Comparison of ENCODE assay signal across 1 cellular context in genomic region chr2:70086278-70086837, GRCh38.
A peak's percentile ranks its signal among the peaks of the same experiment; 100 is the strongest.
TF ChIP-seq lines count a peak whose summit lies in the region.

No MANE protein-coding gene starts in this region.

TF ChIP-seq in HepG2, 621 proteins besides CTCF, POLR2A, EP300 and RAD21 (continued from another document and continues in another):
- no peak for TF ChIP-seq ZNF281 (CRISPR knock-in tag; IDR thresholded peaks at IDR 0.05; ENCODE audit: borderline replicate concordance)
- TF ChIP-seq FOXO1 (CRISPR knock-in tag; IDR thresholded peaks at IDR 0.05), result peak; percentile 42; the same call in 1 of the 2 replicates
- no peak for TF ChIP-seq RFX5 (IDR thresholded peaks at IDR 0.05; ENCODE audit: low read depth, low read length)
- no peak; the same call in 1 of the 2 replicates for TF ChIP-seq ZNF224 (CRISPR knock-in tag; IDR thresholded peaks at IDR 0.05)
- peak; percentile 73; the same call in 1 of the 2 replicates for TF ChIP-seq ZNF777 (CRISPR knock-in tag; IDR thresholded peaks at IDR 0.05)
- TF ChIP-seq RFX3 (CRISPR knock-in tag; IDR thresholded peaks at IDR 0.05), result peak; percentile 35; the same call in 1 of the 2 replicates
- TF ChIP-seq ZBTB33 (CRISPR knock-in tag; IDR thresholded peaks at IDR 0.05), result 0 out of 2 replicates have a peak, but pooled peaks have one; percentile 6
- no peak for TF ChIP-seq NONO (IDR thresholded peaks at IDR 0.05)
- peak; percentile 90 for TF ChIP-seq NONO (CRISPR knock-in tag; conservative IDR thresholded peaks at IDR 0.05)
- peak; percentile 44; the same call in 1 of the 2 replicates for TF ChIP-seq POLR2AphosphoS5 (IDR thresholded peaks at IDR 0.05; ENCODE audit: low read depth, low read length)
- no peak for TF ChIP-seq MATR3 (CRISPR knock-in tag; IDR thresholded peaks at IDR 0.05)
- peak; percentile 69; the same call in 1 of the 2 replicates for TF ChIP-seq SALL1 (CRISPR knock-in tag; IDR thresholded peaks at IDR 0.05)
- peak; percentile 82; the same call in 1 of the 2 replicates for TF ChIP-seq ZNF740 (CRISPR knock-in tag; IDR thresholded peaks at IDR 0.05)
- TF ChIP-seq ZNF138 (CRISPR knock-in tag; IDR thresholded peaks at IDR 0.05; ENCODE audit: low read depth), result peak; percentile 82; the same call in 1 of the 2 replicates
- 0 out of 2 replicates have a peak, but pooled peaks have one; percentile 55 for TF ChIP-seq BCL3 (CRISPR knock-in tag; IDR thresholded peaks at IDR 0.05)
- TF ChIP-seq NFKB2 (CRISPR knock-in tag; IDR thresholded peaks at IDR 0.05; ENCODE audit: borderline replicate concordance), result peak; percentile 94; the same call in 1 of the 2 replicates
- no peak for TF ChIP-seq GPN1 (CRISPR knock-in tag; IDR thresholded peaks at IDR 0.05; ENCODE audit: borderline replicate concordance)
- TF ChIP-seq ZNF12 (CRISPR knock-in tag; IDR thresholded peaks at IDR 0.05), result peak; percentile 70; the same call in 1 of the 2 replicates
- peak; percentile 86 for TF ChIP-seq AGO1 (IDR thresholded peaks at IDR 0.05; ENCODE audit: low read depth, low read length, poor library complexity, severe bottlenecking)
- 0 out of 2 replicates have a peak, but pooled peaks have one; percentile 2 for TF ChIP-seq GATAD1 (CRISPR knock-in tag; IDR thresholded peaks at IDR 0.05)
- TF ChIP-seq ZFYVE20 (CRISPR knock-in tag; IDR thresholded peaks at IDR 0.05; ENCODE audit: borderline replicate concordance, low read depth), result no peak
- 0 out of 2 replicates have a peak, but pooled peaks have one; percentile 20 for TF ChIP-seq TOPORS (CRISPR knock-in tag; IDR thresholded peaks at IDR 0.05)
- TF ChIP-seq ZNF367 (CRISPR knock-in tag; IDR thresholded peaks at IDR 0.05; ENCODE audit: borderline replicate concordance), result peak; percentile 48; the same call in 1 of the 2 replicates
- TF ChIP-seq HMG20A (CRISPR knock-in tag; IDR thresholded peaks at IDR 0.05; ENCODE audit: borderline replicate concordance), result 0 out of 2 replicates have a peak, but pooled peaks have one; percentile 7
- TF ChIP-seq ZNF784 (CRISPR knock-in tag; IDR thresholded peaks at IDR 0.05; ENCODE audit: borderline replicate concordance), result peak; percentile 81
- TF ChIP-seq KLF15 (CRISPR knock-in tag; IDR thresholded peaks at IDR 0.05; ENCODE audit: borderline replicate concordance), result no peak
- TF ChIP-seq RXRA (CRISPR knock-in tag; IDR thresholded peaks at IDR 0.05), result peak; percentile 76
- TF ChIP-seq ATF2 (CRISPR knock-in tag; IDR thresholded peaks at IDR 0.05), result no peak; the same call in none of the 2 replicates
- no peak for TF ChIP-seq LRRFIP1 (CRISPR knock-in tag; conservative IDR thresholded peaks at IDR 0.05)
- TF ChIP-seq RNF219 (CRISPR knock-in tag; IDR thresholded peaks at IDR 0.05), result peak; percentile 35; the same call in 1 of the 2 replicates
- no peak for TF ChIP-seq SRSF9 (IDR thresholded peaks at IDR 0.05; ENCODE audit: borderline replicate concordance, insufficient read depth, low read depth, low read length, poor library complexity, severe bottlenecking)
- 0 out of 2 replicates have a peak, but pooled peaks have one; percentile 10 for TF ChIP-seq NFYC (CRISPR knock-in tag; IDR thresholded peaks at IDR 0.05)
- peak; percentile 34 for TF ChIP-seq ZMAT3 (CRISPR knock-in tag; conservative IDR thresholded peaks at IDR 0.05)
- TF ChIP-seq USF2 (IDR thresholded peaks at IDR 0.05; ENCODE audit: low read depth, low read length), result no peak
- peak; percentile 29 for TF ChIP-seq USF2 (CRISPR knock-in tag; IDR thresholded peaks at IDR 0.05; ENCODE audit: borderline replicate concordance)
- TF ChIP-seq IRF2 (CRISPR knock-in tag; IDR thresholded peaks at IDR 0.05), result 0 out of 2 replicates have a peak, but pooled peaks have one; percentile 10
- no peak for TF ChIP-seq RFXANK (CRISPR knock-in tag; IDR thresholded peaks at IDR 0.05)
- no peak; the same call in 1 of the 2 replicates for TF ChIP-seq MXD4 (CRISPR knock-in tag; IDR thresholded peaks at IDR 0.05)
- no peak for TF ChIP-seq ZNF737 (CRISPR knock-in tag; IDR thresholded peaks at IDR 0.05; ENCODE audit: borderline replicate concordance)
- peak; percentile 81 for TF ChIP-seq HINFP (CRISPR knock-in tag; IDR thresholded peaks at IDR 0.05; ENCODE audit: low read depth)
- no peak; the same call in 1 of the 2 replicates for TF ChIP-seq ZBTB26 (CRISPR knock-in tag; IDR thresholded peaks at IDR 0.05; ENCODE audit: borderline replicate concordance)
- TF ChIP-seq NFE2 (CRISPR knock-in tag; IDR thresholded peaks at IDR 0.05), result 0 out of 2 replicates have a peak, but pooled peaks have one; percentile 31
